Comparison of ENCODE assay signal across 11 cellular contexts in the genomic region with DNA sequence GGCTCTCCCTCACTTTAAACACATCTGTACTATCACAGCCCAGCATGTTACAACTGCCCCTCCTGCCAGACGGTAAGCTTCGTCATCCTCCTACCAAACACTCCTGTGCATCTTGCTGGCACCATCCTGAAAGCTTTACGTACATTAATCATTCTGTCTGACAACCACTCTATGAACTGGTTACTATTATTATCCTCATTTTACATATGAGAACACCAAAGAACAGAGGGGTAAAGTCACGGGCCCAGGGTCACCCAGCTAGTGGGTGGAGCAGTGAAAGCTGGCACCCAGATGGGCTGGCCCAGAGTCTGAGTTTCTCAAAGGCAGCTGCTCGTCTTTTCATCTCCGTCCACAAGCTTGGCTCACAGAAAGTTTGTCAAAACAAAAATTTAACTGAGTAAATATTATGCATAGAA. TPM values are rescaled to one million over a fixed set of nuclear protein-coding genes. Genes with fewer than 3 reads are reported as not detected.
DNase-seq lines count a peak whose midpoint lies in the region; ATAC-seq and TF ChIP-seq lines count a peak whose summit lies in the region.
"Had no signal": no experiment of that assay in that cellular context is flagged by ENCODE, and none has a peak within 500 bp of the region (broad histone marks: within the 10 kb centered on the region; RNA-seq: fewer than 3 reads in every experiment).

No MANE protein-coding gene starts in this region.

- H3K4me3 ChIP-seq in Loucy (ENCODE audit: low read length, poor library complexity, severe bottlenecking) (no peak overlapping the region), mammary epithelial cell (replicated peaks in 1 of 3; ENCODE audit: insufficient read depth in 1 of 3, low read depth in 2 of 3, low read length in 3 of 3) (no peak overlapping the region), mucosa of stomach (ENCODE audit: low read length) (no peak overlapping the region), left lung (no peak overlapping the region)
- H3K4me3 ChIP-seq: tibial artery had no signal

- H3K27ac ChIP-seq in 22Rv1 (0 out of 2 replicates have a peak overlapping the region, but pooled peaks have one; percentile 9), mammary epithelial cell (ENCODE audit: insufficient read depth, low read depth, low read length) (peak overlapping the region; percentile 77), left lung (no peak overlapping the region)
- H3K27ac ChIP-seq: tibial artery had no signal

- H3K9ac ChIP-seq in Loucy (ENCODE audit: low read depth, low read length, poor library complexity, severe bottlenecking), result no peak overlapping the region
- H3K9ac ChIP-seq in mammary epithelial cell (ENCODE audit: insufficient read depth, low read length), result no peak overlapping the region
- H3K9ac ChIP-seq in mucosa of stomach (ENCODE audit: low read length), result peak overlapping the region; percentile 33

- CTCF ChIA-PET in mammary epithelial cell (lab: Charles Lee; ENCODE audit: low non-redundant PET), result no interaction called here

- H3F3A ChIP-seq in Loucy (ENCODE audit: low read depth), result no peaks in the 10 kb centered on the region

- in situ Hi-C loops in mammary epithelial cell (cut with MboI; ENCODE audit: low sequenced_read_pairs in 2 of 2), result no loop called here

- no TSS peak for BruUV-seq in mammary epithelial cell (replicated peaks; lab: Mats Ljungman, UMichigan)

- H4K20me1 ChIP-seq in Loucy (ENCODE audit: insufficient read depth, low read length, poor library complexity, severe bottlenecking) (no peaks in the 10 kb centered on the region), mammary epithelial cell (ENCODE audit: insufficient read depth, low read length) (no peaks in the 10 kb centered on the region)

- H2AFZ ChIP-seq in Loucy (ENCODE audit: low read length) (no peak overlapping the region), mammary epithelial cell (ENCODE audit: low read depth, low read length) (no peak overlapping the region)

- H3K79me2 ChIP-seq in Loucy (ENCODE audit: insufficient read depth, low read length) (peaks cover 16% of the 10 kb centered on the region; the same call in 1 of the 2 replicates), mammary epithelial cell (ENCODE audit: insufficient read depth, low read length) (no peaks in the 10 kb centered on the region)

- WGBS in mammary epithelial cell (ENCODE audit: low coverage, missing lambda C conversion rate), result 44% methylated on average over 6 of the region's 6 CpGs

- no peak for TF ChIP-seq CTCF in 22Rv1 (IDR thresholded peaks at IDR 0.05)
- TF ChIP-seq CTCF in Loucy (conservative IDR thresholded peaks at IDR 0.05; ENCODE audit: low read length), result no peak
- no peak for TF ChIP-seq CTCF in mammary epithelial cell (conservative IDR thresholded peaks at IDR 0.05 in 1 of 2, IDR thresholded peaks at IDR 0.05 in 1 of 2; ENCODE audit: extremely low read depth in 1 of 2, insufficient read depth in 1 of 2, low read depth in 1 of 2, low read length in 2 of 2)
- no peak for TF ChIP-seq CTCF in left lung (IDR thresholded peaks at IDR 0.05)

- H3K9me3 ChIP-seq in Loucy (ENCODE audit: insufficient read depth, low read depth, low read length) (no peaks in the 10 kb centered on the region), mammary epithelial cell (replicated peaks; ENCODE audit: insufficient read depth, low read length) (no peaks in the 10 kb centered on the region), mucosa of stomach (ENCODE audit: control insufficient read depth, low read length) (no peaks in the 10 kb centered on the region), left lung (no peaks in the 10 kb centered on the region)
- H3K9me3 ChIP-seq: tibial artery had no signal

- H3K36me3 ChIP-seq in Loucy (ENCODE audit: insufficient read depth, low read length) (peaks cover 6% of the 10 kb centered on the region; the same call in 1 of the 2 replicates), mammary epithelial cell (ENCODE audit: insufficient read depth, low read length) (no peaks in the 10 kb centered on the region), mucosa of stomach (ENCODE audit: control insufficient read depth, insufficient read depth, low read length) (no peaks in the 10 kb centered on the region), left lung (no peaks in the 10 kb centered on the region)
- H3K36me3 ChIP-seq: tibial artery had no signal

- H3K27me3 ChIP-seq in Loucy (ENCODE audit: insufficient read depth, low read length, poor library complexity, severe bottlenecking) (no peaks in the 10 kb centered on the region), mammary epithelial cell (ENCODE audit: insufficient read depth, low read length) (no peaks in the 10 kb centered on the region), mucosa of stomach (ENCODE audit: control insufficient read depth, insufficient read depth, low read length) (no peaks in the 10 kb centered on the region), left lung (no peaks in the 10 kb centered on the region)
- H3K27me3 ChIP-seq: tibial artery had no signal

- dilution Hi-C loops in mammary epithelial cell (cut with HindIII; ENCODE audit: low sequenced_read_pairs), result loop anchor here (5.0 to 10.0 kb wide), 3 partner anchors 70 to 433 kb away; no protein-coding TSS in a partner anchor

- no peaks in the 10 kb centered on the region for H3K9me2 ChIP-seq in Loucy (replicated peaks; ENCODE audit: low read depth, low read length)

- H3K4me2 ChIP-seq in Loucy (ENCODE audit: low read depth, low read length, poor library complexity, severe bottlenecking), result peak overlapping the region; percentile 30
- no peak overlapping the region for H3K4me2 ChIP-seq in mammary epithelial cell (ENCODE audit: insufficient read depth, low read depth, low read length)

- DNase-seq in mammary epithelial cell (peak; percentile 96), left lung (no peak), OCI-M2 (lab: John Stamatoyannopoulos, UW; ENCODE audit: unreplicated experiment) (no peak)
- DNase-seq: nephron progenitor cell; stimulated activated CD4-positive, alpha-beta T cell treated with anti-CD3 and anti-CD28 coated beads, Interleukin-2, amount 100 ng/mL, for 48 hours had no signal

- ATAC-seq in GM18858 (IDR thresholded peaks at IDR 0.05; ENCODE audit: unreplicated experiment) (no peak), left lung (no peak), HG03460 (IDR thresholded peaks at IDR 0.05; ENCODE audit: unreplicated experiment) (no peak)

- intact Hi-C loops in mammary epithelial cell (cut with micrococcal nuclease), result no loop called here
- intact Hi-C loops in left lung (cut with DNase I), result no loop called here

- peaks cover 34% of the 10 kb centered on the region for H3K4me1 ChIP-seq in Loucy (ENCODE audit: insufficient read depth, low read length, poor library complexity, severe bottlenecking)
- H3K4me1 ChIP-seq in mammary epithelial cell (ENCODE audit: insufficient read depth, low read length), result peaks cover 37% of the 10 kb centered on the region
- H3K4me1 ChIP-seq in mucosa of stomach (ENCODE audit: control insufficient read depth, insufficient read depth, low read length), result peaks cover 39% of the 10 kb centered on the region
- peaks cover 11 to 32% of the 10 kb centered on the region in 2 donors for H3K4me1 ChIP-seq in left lung

RNA-seq across cellular contexts. Expression of a gene that starts 9.6 kb away (rescaled TPM):
- total RNA-seq in mammary epithelial cell (10 to 100 TPM; 12.8 to 20.2 TPM), left lung (10 to 100 TPM; 30.9 to 39.0 TPM)
- polyA plus RNA-seq in mammary epithelial cell, result 7.8 TPM
- 7.9 TPM for polyA minus RNA-seq in mammary epithelial cell

RNA-seq across cellular contexts. Expression of a gene that starts 29.8 kb away (rescaled TPM):
- total RNA-seq in mammary epithelial cell, result 10 to 100 TPM; 17.0 to 48.5 TPM
- 13.9 TPM for polyA plus RNA-seq in mammary epithelial cell
- 5.3 TPM for polyA minus RNA-seq in mammary epithelial cell
- 10 to 100 TPM; 12.1 to 17.1 TPM for total RNA-seq in left lung

Comparison
In these comparisons a context has a peak if more than half of its experiments do, and no peak if none do; other contexts are left out.
1. H3K27ac ChIP-seq: peak in 22Rv1 (single experiment) and mammary epithelial cell (single experiment); none in left lung (0 of 2).